ENCODE assay signal across 11 cellular contexts in the genomic region with DNA sequence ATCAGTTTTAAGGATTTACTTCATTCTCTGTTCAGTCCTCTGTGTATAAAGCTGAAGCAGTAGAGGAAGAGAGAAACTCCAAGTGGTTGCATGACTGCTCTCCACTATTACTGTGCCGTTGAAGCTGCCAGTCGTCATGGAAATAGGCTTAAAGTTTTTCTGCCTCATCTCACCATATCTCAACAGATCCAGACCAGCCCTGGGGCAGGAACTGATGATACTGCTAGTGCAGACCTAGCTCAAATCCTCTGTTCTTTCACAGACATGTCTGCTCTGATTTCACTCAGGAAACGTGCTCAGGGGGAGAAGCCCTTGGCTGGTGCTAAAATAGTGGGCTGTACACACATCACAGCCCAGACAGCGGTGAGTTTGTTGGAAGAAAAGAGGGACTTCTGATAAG. TPM values are rescaled to one million over a fixed set of nuclear protein-coding genes. Genes with fewer than 3 reads are reported as not detected.
DNase-seq lines count a peak whose midpoint lies in the region; ATAC-seq and TF ChIP-seq lines count a peak whose summit lies in the region.
"Had no signal": no experiment of that assay in that cellular context is flagged by ENCODE, and none has a peak within 500 bp of the region (broad histone marks: within the 10 kb centered on the region; RNA-seq: fewer than 3 reads in every experiment).

No MANE protein-coding gene starts in this region.

- H3K27ac ChIP-seq in OCI-LY7 (ENCODE audit: low read depth, low read length, poor library complexity, severe bottlenecking), result peak overlapping the region; percentile 50

- ATAC-seq in HG02943 (IDR thresholded peaks at IDR 0.05; ENCODE audit: low read depth, unreplicated experiment) (peak; percentile 51), WTC11 (no peak)

- peak overlapping the region; percentile 15; the same call in 1 of the 2 replicates for H3K4me2 ChIP-seq in OCI-LY7 (ENCODE audit: low read length)

- H3K36me3 ChIP-seq in BE2C (peaks cover 74% of the 10 kb centered on the region), OCI-LY7 (ENCODE audit: insufficient read depth, low read length) (peaks cover 81% of the 10 kb centered on the region)

- H3K4me1 ChIP-seq in BE2C (peaks cover 5% of the 10 kb centered on the region; the same call in 1 of the 2 replicates), OCI-LY7 (ENCODE audit: insufficient read depth, low read length, poor library complexity, severe bottlenecking) (peaks cover 19% of the 10 kb centered on the region)

- no peak overlapping the region for H3K27ac Mint-ChIP-seq in WTC11

- TF ChIP-seq CTCF in BE2C (IDR thresholded peaks at IDR 0.05; ENCODE audit: low read depth, low read length) (no peak), OCI-LY7 (conservative IDR thresholded peaks at IDR 0.05; ENCODE audit: low read length) (no peak), WTC11 (IDR thresholded peaks at IDR 0.05) (no peak)

- no peak overlapping the region for H3K4me3 ChIP-seq in BE2C (ENCODE audit: low read depth, low read length)
- H3K4me3 ChIP-seq in OCI-LY7 (ENCODE audit: low read depth, low read length, poor library complexity, severe bottlenecking), result no peak overlapping the region

- DNase-seq in BE2C (peak; percentile 52), GM19240 (ENCODE audit: insufficient read length, low spot score) (peak; percentile 11), OCI-LY7 (ENCODE audit: low spot score) (peak; percentile 33), superior temporal gyrus (ENCODE audit: extremely low spot score) (no peak), cardiac septum (ENCODE audit: low spot score) (no peak), WTC11 (ENCODE audit: low spot score) (no peak)
- DNase-seq in stimulated activated CD4-positive, alpha-beta T cell treated with anti-CD3 and anti-CD28 coated beads, Interleukin-15, amount 100 ng/mL, for 24 hours, result no peak
- DNase-seq: NCI-H2029 had no signal

- H3K4me3 Mint-ChIP-seq in WTC11, result no peak overlapping the region
- H3K4me3 Mint-ChIP-seq: stimulated activated effector memory CD8-positive, alpha-beta T cell treated with anti-CD3 and anti-CD28 coated beads, Interleukin-12 subunit alpha, Interleukin-12 subunit beta, amount 100 ng/mL, for 72 hours had no signal

- POLR2A ChIA-PET in OCI-LY7 (lab: Charles Lee), result interaction anchor here (0.5 to 2.1 kb wide), 2 partner anchors 22 to 43 kb away, joined by 3 to 7 read pairs; a partner anchor contains a TSS
- POLR2A ChIA-PET in WTC11 (lab: Charles Lee), result no interaction called here

- intact Hi-C loops in OCI-LY7 (cut with micrococcal nuclease; ENCODE audit: unreplicated experiment) (no loop called here), cardiac septum (cut with DNase I) (no loop called here)

- H3K4me1 Mint-ChIP-seq in WTC11, result peaks cover 6% of the 10 kb centered on the region
- H3K4me1 Mint-ChIP-seq: stimulated activated effector memory CD8-positive, alpha-beta T cell treated with anti-CD3 and anti-CD28 coated beads, Interleukin-12 subunit alpha, Interleukin-12 subunit beta, amount 100 ng/mL, for 72 hours had no signal

- CTCF ChIA-PET in OCI-LY7 (lab: Charles Lee; ENCODE audit: unreplicated experiment), result interaction anchor here (1.1 kb wide), 1 partner anchor 8 kb away, joined by 3 read pairs; no protein-coding TSS in a partner anchor
- CTCF ChIA-PET in WTC11 (lab: Charles Lee), result interaction anchor here (1.0 to 4.0 kb wide), 9 partner anchors 13 to 235 kb away, joined by 3 to 45 read pairs (median 4); a partner anchor contains a TSS

- peaks cover 66% of the 10 kb centered on the region for H3K36me3 Mint-ChIP-seq in WTC11

- no peak overlapping the region for H2AFZ ChIP-seq in OCI-LY7 (ENCODE audit: low read length)

- no peaks in the 10 kb centered on the region for H3K9me3 ChIP-seq in BE2C
- no peaks in the 10 kb centered on the region for H3K9me3 ChIP-seq in OCI-LY7 (ENCODE audit: low read length)

- no peaks in the 10 kb centered on the region for H3K79me2 ChIP-seq in OCI-LY7 (ENCODE audit: insufficient read depth, low read depth, low read length)

- H3K27me3 Mint-ChIP-seq in WTC11 (ENCODE audit: low read depth), result no peaks in the 10 kb centered on the region

- no peaks in the 10 kb centered on the region for H3K9me2 ChIP-seq in OCI-LY7 (ENCODE audit: insufficient read depth, low read length)

- no peaks in the 10 kb centered on the region for H4K20me1 ChIP-seq in OCI-LY7 (ENCODE audit: insufficient read depth, low read length)

- H3K27me3 ChIP-seq in BE2C, result no peaks in the 10 kb centered on the region

- H3K9me3 Mint-ChIP-seq in WTC11, result no peaks in the 10 kb centered on the region
- H3K9me3 Mint-ChIP-seq: stimulated activated effector memory CD8-positive, alpha-beta T cell treated with anti-CD3 and anti-CD28 coated beads, Interleukin-12 subunit alpha, Interleukin-12 subunit beta, amount 100 ng/mL, for 72 hours had no signal

- BruUV-seq in OCI-LY7 (replicated peaks; lab: Mats Ljungman, UMichigan), result no TSS peak

TF ChIP-seq in WTC11, 78 proteins besides CTCF, POLR2A, EP300 and RAD21:
- TF ChIP-seq GRHL2 (CRISPR knock-in tag; IDR thresholded peaks at IDR 0.05; ENCODE audit: insufficient replicate concordance, severe bottlenecking) (no peak), ZNF232 (CRISPR knock-in tag; IDR thresholded peaks at IDR 0.05) (no peak)
TF ChIP-seq in WTC11: peak in this region for 0.

RNA-seq across cellular contexts. Expression of a gene that starts 22.3 kb away (rescaled TPM):
- 49.2 TPM for polyA plus RNA-seq in BE2C (2012; ENCODE audit: insufficient read depth, insufficient read length, low read depth)
- total RNA-seq in OCI-LY7 (2014; rRNA removed; shearing (Covaris generic)), result 33.1 and 45.5 TPM in 2 replicates
- total RNA-seq in OCI-LY7 (2022) (42.2 and 43.7 TPM in 2 replicates), cardiac septum (23.8 TPM), WTC11 (2021) (36.8 to 42.8 TPM (median 38.2 TPM) in 3 replicates)

RNA-seq across cellular contexts. Expression of a gene that starts 27.5 kb away (rescaled TPM):
- polyA plus RNA-seq in BE2C (2012; ENCODE audit: insufficient read depth, insufficient read length, low read depth), result 69.6 TPM
- 18.5 and 20.5 TPM in 2 replicates for total RNA-seq in OCI-LY7 (2014; rRNA removed; shearing (Covaris generic))
- 45.5 and 52.8 TPM in 2 replicates for total RNA-seq in OCI-LY7 (2022)
- 53.6 TPM for total RNA-seq in cardiac septum
- total RNA-seq in WTC11 (2021), result 92.1 to 99.4 TPM (median 98.6 TPM) in 3 replicates

RNA-seq across cellular contexts. Expression of a gene that starts 58.4 kb away (rescaled TPM):
- not detected for polyA plus RNA-seq in BE2C (2012; ENCODE audit: insufficient read depth, insufficient read length, low read depth)
- total RNA-seq in OCI-LY7 (2014; rRNA removed; shearing (Covaris generic)), result not detected in 2 replicates
- total RNA-seq in OCI-LY7 (2022) (not detected in 2 replicates), cardiac septum (0.22 TPM), WTC11 (2021) (0.09 to 0.15 TPM in 2 of 3 replicates, not detected in the other)
- total RNA-seq: renal cortical epithelial cell had no signal

Comparison
In these comparisons a context has a peak if more than half of its experiments do, and no peak if none do; other contexts are left out.
1. DNase-seq: peak in BE2C (single experiment), GM19240 (single experiment) and OCI-LY7 (single experiment); none in superior temporal gyrus (single experiment), cardiac septum (single experiment), WTC11 (single experiment) and stimulated activated CD4-positive, alpha-beta T cell treated with anti-CD3 and anti-CD28 coated beads, Interleukin-15, amount 100 ng/mL, for 24 hours (single experiment).